ENCODE assay signal across 22 cellular contexts in genomic region chr5:88304356-88304755, GRCh38. TPM values are rescaled to one million over a fixed set of nuclear protein-coding genes. Genes with fewer than 3 reads are reported as not detected.
DNase-seq lines count a peak whose midpoint lies in the region; ATAC-seq, FAIRE-seq and TF ChIP-seq lines count a peak whose summit lies in the region.
"Had no signal": no experiment of that assay in that cellular context is flagged by ENCODE, and none has a peak within 500 bp of the region (broad histone marks: within the 10 kb centered on the region; RNA-seq: fewer than 3 reads in every experiment).

No MANE protein-coding gene starts in this region.

- no peak for TF ChIP-seq POLR2A in H1 (IDR thresholded peaks at IDR 0.05; ENCODE audit: control extremely low read depth in 1 of 2, low read depth in 2 of 2, low read length in 2 of 2)
- no peak for TF ChIP-seq POLR2A in vagina (IDR thresholded peaks at IDR 0.05)

- H3K4me2 ChIP-seq in H9 (ENCODE audit: insufficient read depth, insufficient read length, low read length) = no peak overlapping the region
- no peak overlapping the region for H3K4me2 ChIP-seq in H1 (ENCODE audit: insufficient read depth in 1 of 2, low read depth in 2 of 2, low read length in 2 of 2)

- H3K9ac ChIP-seq in H9 (ENCODE audit: extremely low read depth, insufficient read length, low read length) (no peak overlapping the region), H1 (replicated peaks in 1 of 4; ENCODE audit: extremely low read depth in 1 of 4, low read depth in 3 of 4, low read length in 3 of 4) (no peak overlapping the region)

- H3K36me3 ChIP-seq in H1 (ENCODE audit: control insufficient read depth in 2 of 4, insufficient read depth in 4 of 4, low read length in 3 of 4) (no peaks in the 10 kb centered on the region), vagina (no peaks in the 10 kb centered on the region)
- H3K36me3 ChIP-seq: BE2C had no signal

- CTCF ChIA-PET in H1 (lab: Charles Lee; ENCODE audit: partially characterized antibody) = interaction anchor here (0.6 to 1.0 kb wide), 2 partner anchors 34 to 181 kb away, joined by 3 to 4 read pairs; no protein-coding TSS in a partner anchor

- intact Hi-C loops in vagina (cut with DNase I) = no loop called here
- intact Hi-C loops in Right ventricle myocardium inferior (cut with DNase I) = no loop called here

- H2AK5ac ChIP-seq in H9 (ENCODE audit: insufficient read length, low read length) (no peak overlapping the region), H1 (ENCODE audit: low read depth, low read length) (no peak overlapping the region)

- H3K36me3 Mint-ChIP-seq in H9 (ENCODE audit: insufficient read depth in 1 of 3, low read depth in 3 of 3) (peaks cover 7 to 17% (median 9%) of the 10 kb centered on the region in 3 experiments), HFFc6 (ENCODE audit: low read depth) (no peaks in the 10 kb centered on the region)
- H3K36me3 Mint-ChIP-seq: CD4-positive, CD25-positive, alpha-beta regulatory T cell had no signal

- H3K27me3 ChIP-seq in H9 (ENCODE audit: insufficient read depth, low read length) = no peaks in the 10 kb centered on the region
- no peaks in the 10 kb centered on the region for H3K27me3 ChIP-seq in H1 (replicated peaks in 1 of 4; ENCODE audit: control insufficient read depth in 3 of 4, extremely low read depth in 1 of 4, insufficient read depth in 3 of 4, low read length in 3 of 4)
- no peaks in the 10 kb centered on the region for H3K27me3 ChIP-seq in vagina
- H3K27me3 ChIP-seq: BE2C had no signal

- H4K8ac ChIP-seq in H9 (replicated peaks; ENCODE audit: insufficient read length, low read depth, low read length) (no peak overlapping the region), H1 (ENCODE audit: extremely low read depth, insufficient read depth, low read length) (no peak overlapping the region)

- H3K27ac ChIP-seq in H9 (ENCODE audit: insufficient read length, low read depth, low read length) (no peak overlapping the region), H1 (ENCODE audit: low read depth, low read length) (no peak overlapping the region), vagina (no peak overlapping the region)

- H3K23me2 ChIP-seq in H9 (ENCODE audit: insufficient read length, low read depth, low read length, poor library complexity, severe bottlenecking) (no peaks in the 10 kb centered on the region), H1 (ENCODE audit: low read depth, low read length) (no peaks in the 10 kb centered on the region)

- H3K9me3 ChIP-seq in H9 (ENCODE audit: control insufficient read depth, low read depth, low read length) (no peaks in the 10 kb centered on the region), H1 (ENCODE audit: insufficient read depth in 2 of 2, low read depth in 1 of 2, low read length in 1 of 2) (no peaks in the 10 kb centered on the region), vagina (no peaks in the 10 kb centered on the region)
- H3K9me3 ChIP-seq: BE2C had no signal

- no peak overlapping the region for H2AFZ ChIP-seq in H9 (ENCODE audit: low read length)
- no peak overlapping the region for H2AFZ ChIP-seq in H1 (ENCODE audit: low read length)

- H2BK12ac ChIP-seq in H9 (ENCODE audit: insufficient read length, low read depth, low read length) = no peak overlapping the region
- H2BK12ac ChIP-seq in H1 (ENCODE audit: low read depth, low read length) = no peak overlapping the region

- POLR2A ChIA-PET in H1 (lab: Charles Lee; ENCODE audit: partially characterized antibody) = no interaction called here

- H3K18ac ChIP-seq in H9 (ENCODE audit: insufficient read length, low read depth, low read length) = no peak overlapping the region
- no peak overlapping the region for H3K18ac ChIP-seq in H1 (ENCODE audit: extremely low read depth, low read length)

- H2BK20ac ChIP-seq in H9 (ENCODE audit: low read depth, low read length, poor library complexity, severe bottlenecking) = no peak overlapping the region
- no peak overlapping the region for H2BK20ac ChIP-seq in H1 (ENCODE audit: low read length)

- H3K79me2 ChIP-seq in H9 (ENCODE audit: insufficient read depth, low read length) (no peaks in the 10 kb centered on the region), H1 (ENCODE audit: control insufficient read depth in 1 of 2, insufficient read depth in 2 of 2, low read length in 2 of 2) (no peaks in the 10 kb centered on the region)

- H3K56ac ChIP-seq in H9 (ENCODE audit: insufficient read length, low read depth, low read length) (no peak overlapping the region), H1 (replicated peaks; ENCODE audit: insufficient read length, low read depth, low read length) (no peak overlapping the region)

- H4K20me1 ChIP-seq in H9 (ENCODE audit: control insufficient read depth, insufficient read depth, insufficient read length) = no peaks in the 10 kb centered on the region
- no peaks in the 10 kb centered on the region for H4K20me1 ChIP-seq in H1 (replicated peaks in 1 of 2; ENCODE audit: control insufficient read depth in 1 of 2, insufficient read depth in 2 of 2, low read length in 2 of 2)

- TF ChIP-seq CTCF in H9 (conservative IDR thresholded peaks at IDR 0.05) (peak; percentile 36), H1 (IDR thresholded peaks at IDR 0.05; ENCODE audit: control extremely low read depth in 1 of 3, insufficient read depth in 1 of 3, low read depth in 1 of 3, low read length in 3 of 3) (peak in 2 of 3 experiments; percentile 8 to 15; a peak in 2 of 4 replicates), vagina (IDR thresholded peaks at IDR 0.05) (no peak), HFFc6 (IDR thresholded peaks at IDR 0.05) (no peak)

- H2BK15ac ChIP-seq in H9 (ENCODE audit: low read depth, low read length) (no peak overlapping the region), H1 (ENCODE audit: low read length) (no peak overlapping the region)

- no peak overlapping the region for H3T11ph ChIP-seq in H9 (ENCODE audit: low read length)

- no peaks in the 10 kb centered on the region for H3K4me1 ChIP-seq in H9 (ENCODE audit: insufficient read depth, low read length)
- peaks cover 0 to 8% (median 0%) of the 10 kb centered on the region in 4 experiments; a peak in 2 of 7 replicates for H3K4me1 ChIP-seq in H1 (replicated peaks in 1 of 4; ENCODE audit: control insufficient read depth in 3 of 4, insufficient read depth in 4 of 4, low read length in 3 of 4)
- no peaks in the 10 kb centered on the region for H3K4me1 ChIP-seq in vagina
- H3K4me1 ChIP-seq: BE2C had no signal

- TF ChIP-seq EP300 in H1 (IDR thresholded peaks at IDR 0.05; ENCODE audit: borderline replicate concordance in 1 of 2, low read depth in 2 of 2, low read length in 2 of 2) = no peak

- H3K23ac ChIP-seq in H9 (ENCODE audit: insufficient read length, low read depth, low read length) (no peak overlapping the region), H1 (ENCODE audit: insufficient read length) (no peak overlapping the region)

- H2BK5ac ChIP-seq in H9 (ENCODE audit: insufficient read length, low read length) (no peak overlapping the region), H1 (ENCODE audit: low read depth, low read length) (no peak overlapping the region)

- H3K9me3 Mint-ChIP-seq in H9 = peaks cover 4% of the 10 kb centered on the region in 2 experiments; a peak in 3 of 5 replicates
- no peaks in the 10 kb centered on the region; the same call in 1 of the 2 replicates for H3K9me3 Mint-ChIP-seq in HFFc6

- ATAC-seq in Right ventricle myocardium inferior = no peak
- ATAC-seq: GM12878, HCT116, HepG2 had no signal

- no peak for DNase-seq in H9
- DNase-seq in H1 (ENCODE audit: low read depth in 1 of 2, low spot score in 2 of 2) = no peak
- peak; percentile 22 for DNase-seq in iPS-NIHi7 (ENCODE audit: extremely low spot score)
- DNase-seq in vagina (ENCODE audit: extremely low spot score in 2 of 2) = no peak
- DNase-seq in KG1 (lab: John Stamatoyannopoulos, UW) = no peak
- DNase-seq in HFFc6 = no peak
- no peak for DNase-seq in Right ventricle myocardium inferior (ENCODE audit: missing footprints)
- DNase-seq: ACHN; BE2C; C1 segment of cervical spinal cord; CD4-positive, CD25-positive, alpha-beta regulatory T cell; CD8-positive, alpha-beta memory T cell; COR-L47; DMS 273 treated with DMSO at 0.1 percent for 48 hours; DMS53; DND-41; EL had no signal

- H3K4me3 Mint-ChIP-seq in H9 = no peak overlapping the region
- H3K4me3 Mint-ChIP-seq in HFFc6 = no peak overlapping the region
- H3K4me3 Mint-ChIP-seq: CD4-positive, CD25-positive, alpha-beta regulatory T cell; CD8-positive, alpha-beta memory T cell; IgD-negative memory B cell had no signal

- H2BK120ac ChIP-seq in H9 (ENCODE audit: low read depth, low read length, poor library complexity, severe bottlenecking) (no peak overlapping the region), H1 (replicated peaks; ENCODE audit: low read depth, low read length) (no peak overlapping the region)

- H3K14ac ChIP-seq in H9 (ENCODE audit: insufficient read depth, low read length) = no peak overlapping the region
- H3K14ac ChIP-seq in H1 (ENCODE audit: insufficient read length) = no peak overlapping the region

- H3K4me3 ChIP-seq in H1 (ENCODE audit: extremely low read depth in 1 of 4, insufficient read depth in 2 of 4, low read depth in 3 of 4, low read length in 4 of 4) (no peak overlapping the region), vagina (no peak overlapping the region)
- H3K4me3 ChIP-seq: GM12878 had no signal

- H4K5ac ChIP-seq in H9 (ENCODE audit: insufficient read length, low read depth, low read length) (no peak overlapping the region), H1 (ENCODE audit: insufficient read length, low read depth, low read length) (no peak overlapping the region)

- H3K79me1 ChIP-seq in H9 (ENCODE audit: insufficient read depth, low read depth, low read length, poor library complexity, severe bottlenecking) (no peaks in the 10 kb centered on the region), H1 (ENCODE audit: low read depth, low read length) (no peaks in the 10 kb centered on the region)

- H3K27ac Mint-ChIP-seq in H9 (peak overlapping the region in 1 of 3 experiments; percentile 23; a peak in 1 of 7 replicates), HFFc6 (no peak overlapping the region)
- H3K27ac Mint-ChIP-seq: CD4-positive, CD25-positive, alpha-beta regulatory T cell; CD8-positive, alpha-beta memory T cell had no signal

- peaks cover 8 to 10% of the 10 kb centered on the region in 2 experiments for H3K4me1 Mint-ChIP-seq in H9
- no peaks in the 10 kb centered on the region for H3K4me1 Mint-ChIP-seq in HFFc6 (ENCODE audit: low read depth)
- H3K4me1 Mint-ChIP-seq: CD4-positive, CD25-positive, alpha-beta regulatory T cell; CD8-positive, alpha-beta memory T cell; IgD-negative memory B cell had no signal

- no CpG with 5 or more reads among the region's 2 CpGs for WGBS in H9 (ENCODE audit: extremely low coverage, insufficient read length, low lambda C conversion rate)
- WGBS in H1 (ENCODE audit: extremely low coverage in 1 of 2, insufficient coverage in 1 of 2, insufficient read length in 1 of 2, insufficient replicate concordance in 2 of 2, low coverage in 1 of 2, low lambda C conversion rate in 2 of 2, missing lambda C conversion rate in 1 of 2), 2 experiments = 39% methylated on average over 2 of the region's 2 CpGs; no CpG with 5 or more reads in 1 of the 2 experiments

- FAIRE-seq in H1 (lab: Jason Lieb, UNC) = peak; percentile 32
- FAIRE-seq: A204.1, GM12878, HepG2 had no signal

- H3K4ac ChIP-seq in H9 (ENCODE audit: low read depth, low read length) (no peak overlapping the region), H1 (replicated peaks; ENCODE audit: insufficient read length, low read depth, low read length) (no peak overlapping the region)

- H3K27me3 Mint-ChIP-seq in H9 (ENCODE audit: low read depth) (no peaks in the 10 kb centered on the region), HFFc6 (ENCODE audit: insufficient read depth) (peaks cover 1% of the 10 kb centered on the region; the same call in 1 of the 2 replicates)
- H3K27me3 Mint-ChIP-seq: CD4-positive, CD25-positive, alpha-beta regulatory T cell; IgD-negative memory B cell had no signal

- TF ChIP-seq RAD21 in H1 (IDR thresholded peaks at IDR 0.05 in 1 of 2, conservative IDR thresholded peaks at IDR 0.05 in 1 of 2; ENCODE audit: low read depth in 2 of 2, low read length in 2 of 2) = peak; percentile 21 to 37; a peak in 2 of 4 replicates

- H4K91ac ChIP-seq in H9 (ENCODE audit: insufficient read length, low read depth, low read length) (no peak overlapping the region), H1 (replicated peaks; ENCODE audit: insufficient read length, low read length) (no peak overlapping the region)

RNA-seq across cellular contexts. Expression of gene TMEM161B, which starts 35.7 kb away (rescaled TPM):
- 14.5 and 17.9 TPM in 2 replicates for total RNA-seq in H9 (2021)
- total RNA-seq in H1 (2021; fragmentation: NEBNext Ultra II Directional; extraction: Animal tissue kit (Norgen Biotek cat#: 25700)) = 13.6 and 13.8 TPM in 2 replicates
- polyA plus RNA-seq in H1 (2011; rRNA removed) = 4.1 and 7.4 TPM in 2 replicates
- 8.8 TPM for polyA plus RNA-seq in H1 (2011; cell fraction: cytosol; rRNA removed)
- polyA plus RNA-seq in H1 (2011; cell fraction: nucleus; rRNA removed) = 6.0 TPM
- polyA plus RNA-seq in H1 (2012, experiment 1 of 2) = 6.6 to 9.5 TPM (median 7.5 TPM) in 4 replicates
- 0.60 TPM for polyA plus RNA-seq in H1 (2012, experiment 2 of 2)
- 17.8 TPM for polyA plus RNA-seq in H1 (2013, experiment 1 of 2)
- 18.4 TPM for polyA plus RNA-seq in H1 (2013, experiment 2 of 2)
- polyA minus RNA-seq in H1 (2011; rRNA and poly(A)+ RNA removed) = 19.5 and 20.3 TPM in 2 replicates
- polyA minus RNA-seq in H1 (2011; cell fraction: cytosol; rRNA and poly(A)+ RNA removed) = 7.8 TPM
- polyA minus RNA-seq in H1 (2011; cell fraction: nucleus; rRNA and poly(A)+ RNA removed) = 52.6 TPM
- 19.9 TPM for total RNA-seq in vagina
- total RNA-seq in HFFc6 (2021; fragmentation: NEBNext Ultra II Directional; extraction: Animal tissue kit (Norgen Biotek cat#: 25700)) = 10 to 100 TPM in 2 of 6 experiments, 1 to 10 TPM in 4; 9.0 to 12.0 (median 9.5) TPM
- 8.2 TPM for total RNA-seq in Right ventricle myocardium inferior

Comparison
In these comparisons a context has a peak if more than half of its experiments do, and no peak if none do; other contexts are left out.
1. CTCF ChIP-seq: peak in H9 (single experiment) and H1 (2 of 3); none in vagina (0 of 3) and HFFc6 (single experiment).